ENCODE assay signal across 15 cellular contexts in the genomic region with DNA sequence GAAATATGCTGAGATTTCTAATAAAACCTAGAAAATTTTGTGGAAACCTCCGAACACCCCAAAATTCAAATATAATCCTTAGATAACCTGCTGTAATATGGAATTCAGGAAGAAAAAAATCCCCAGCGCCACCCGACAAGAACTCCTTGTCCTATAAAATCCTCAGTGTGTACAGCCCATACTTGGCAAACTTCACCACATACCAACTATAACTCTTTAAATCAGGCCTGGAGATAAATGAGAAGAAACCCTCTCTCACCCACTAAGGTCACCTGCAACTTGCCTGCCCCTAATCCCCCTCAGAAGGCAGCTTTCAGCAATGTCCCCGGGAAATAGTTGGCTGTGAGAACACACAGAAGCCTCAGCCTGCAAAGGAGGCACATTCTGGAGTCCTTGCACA.
DNase-seq lines count a peak whose midpoint lies in the region; ATAC-seq and TF ChIP-seq lines count a peak whose summit lies in the region.
"Had no signal": no experiment of that assay in that cellular context is flagged by ENCODE, and none has a peak within 500 bp of the region (broad histone marks: within the 10 kb centered on the region; RNA-seq: fewer than 3 reads in every experiment).

No MANE protein-coding gene starts in this region.

- 93% methylated on average over 4 of the region's 4 CpGs for WGBS in SK-N-SH (ENCODE audit: low lambda C conversion rate)

- no peaks in the 10 kb centered on the region for H3K79me2 ChIP-seq in SK-N-SH (ENCODE audit: insufficient read depth)

- H3K9me3 ChIP-seq in SK-N-SH (no peaks in the 10 kb centered on the region), gastrocnemius medialis (no peaks in the 10 kb centered on the region)

- H2AFZ ChIP-seq in SK-N-SH (ENCODE audit: low read depth): no peak overlapping the region

- peaks cover 33% of the 10 kb centered on the region for H3F3A ChIP-seq in SK-N-SH (replicated peaks; ENCODE audit: insufficient read depth)

- H3K4me3 ChIP-seq in SK-N-SH (ENCODE audit: low read depth in 2 of 2, low read length in 1 of 2): no peak overlapping the region
- no peak overlapping the region for H3K4me3 ChIP-seq in gastrocnemius medialis

- TF ChIP-seq EP300 in SK-N-SH (IDR thresholded peaks at IDR 0.05; ENCODE audit: borderline replicate concordance in 1 of 2, low read depth in 1 of 2, low read length in 1 of 2): no peak

- intact Hi-C loops in gastrocnemius medialis (cut with DNase I; ENCODE audit: low total_unique reads): no loop called here

- ATAC-seq in foreskin keratinocyte: no peak
- ATAC-seq in gastrocnemius medialis: peak; percentile 3 to 6
- ATAC-seq: effector memory CD8-positive, alpha-beta T cell; natural killer cell treated with Interleukin-12 subunit alpha and Interleukin-12 subunit beta and Interleukin-15 and Interleukin-18, amount 100 ng/mL, for 72 hours had no signal

- no peaks in the 10 kb centered on the region for H4K20me1 ChIP-seq in SK-N-SH (ENCODE audit: insufficient read depth)

- no peak for TF ChIP-seq CTCF in C4-2B (conservative IDR thresholded peaks at IDR 0.05)
- no peak for TF ChIP-seq CTCF in SK-N-SH (IDR thresholded peaks at IDR 0.05)
- TF ChIP-seq CTCF in foreskin keratinocyte (conservative IDR thresholded peaks at IDR 0.05): no peak
- TF ChIP-seq CTCF in gastrocnemius medialis (IDR thresholded peaks at IDR 0.05 in 4 of 5, conservative IDR thresholded peaks at IDR 0.05 in 1 of 5): no peak

- peaks cover 8 to 48% of the 10 kb centered on the region in 2 experiments for H3K4me1 ChIP-seq in SK-N-SH (ENCODE audit: control insufficient read depth in 1 of 2, insufficient read depth in 2 of 2, low read depth in 1 of 2, low read length in 1 of 2)
- H3K4me1 ChIP-seq in foreskin keratinocyte: peaks cover 39% of the 10 kb centered on the region
- peaks cover 69 to 70% of the 10 kb centered on the region in 2 donors for H3K4me1 ChIP-seq in gastrocnemius medialis

- CTCF ChIA-PET in SK-N-SH (lab: Yijun Ruan, JAX): interaction anchor here (1.4 to 2.0 kb wide), 3 partner anchors 14 to 231 kb away, joined by 5 to 8 read pairs (median 6); no protein-coding TSS in a partner anchor

- H3K9ac ChIP-seq in SK-N-SH: peak overlapping the region; percentile 51

- no peaks in the 10 kb centered on the region for H3K36me3 ChIP-seq in SK-N-SH (replicated peaks in 1 of 2; ENCODE audit: control insufficient read depth in 1 of 2, insufficient read depth in 2 of 2, low read length in 1 of 2)
- no peaks in the 10 kb centered on the region for H3K36me3 ChIP-seq in gastrocnemius medialis

- TF ChIP-seq POLR2A in gastrocnemius medialis (IDR thresholded peaks at IDR 0.05): no peak

- in situ Hi-C loops in gastrocnemius medialis (cut with MboI; ENCODE audit: low sequenced_read_pairs in 4 of 4) (no loop called here), KBM-7 (cut with MboI; ENCODE audit: low pct_unique_long_range_greater_than_20kb, low sequenced_read_pairs) (loop anchor here (25.0 kb wide), 1 partner anchor 140 kb away; no protein-coding TSS in a partner anchor)

- H3K4me2 ChIP-seq in SK-N-SH: peak overlapping the region; percentile 32; the same call in 1 of the 2 replicates

- H3K27me3 ChIP-seq in SK-N-SH (ENCODE audit: insufficient read depth): no peaks in the 10 kb centered on the region
- no peaks in the 10 kb centered on the region for H3K27me3 ChIP-seq in foreskin keratinocyte
- H3K27me3 ChIP-seq in gastrocnemius medialis: no peaks in the 10 kb centered on the region

- POLR2A ChIA-PET in SK-N-SH (lab: Yijun Ruan, JAX): no interaction called here

- TF ChIP-seq RAD21 in SK-N-SH (IDR thresholded peaks at IDR 0.05; ENCODE audit: low read length): no peak

- no peaks in the 10 kb centered on the region for H3K9me2 ChIP-seq in SK-N-SH

- DNase-seq in SK-N-SH (no peak), foreskin keratinocyte (no peak), gastrocnemius medialis (no peak), NCI-H2171 (lab: John Stamatoyannopoulos, UW) (no peak), ecto neural progenitor cell (ENCODE audit: low spot score) (no peak), NAMALWA (ENCODE audit: low spot score) (no peak), KBM-7 (no peak)
- DNase-seq: activated effector memory CD4-positive, alpha-beta T cell treated with anti-CD3 and anti-CD28 coated beads, Interleukin-2, amount 50 U/mL, for 16 hours; DMS79 treated with DMSO at 0.1 percent for 48 hours; effector memory CD8-positive, alpha-beta T cell; glutamatergic neuron; small intestine; substantia nigra had no signal

- H3K27ac ChIP-seq in C4-2B (peak overlapping the region; percentile 49; the same call in 1 of the 2 replicates), SK-N-SH (ENCODE audit: low read depth in 2 of 2, low read length in 1 of 2) (peak overlapping the region; percentile 53 to 92; a peak in 3 of 4 replicates), foreskin keratinocyte (peak overlapping the region; percentile 96), gastrocnemius medialis (peak overlapping the region; percentile 90 to 96 (median 93))

TF ChIP-seq in SK-N-SH, 30 proteins besides CTCF, POLR2A, EP300 and RAD21:
- TF ChIP-seq TEAD4 (IDR thresholded peaks at IDR 0.05; ENCODE audit: borderline replicate concordance, insufficient read depth) (no peak), TAF1 (IDR thresholded peaks at IDR 0.05; ENCODE audit: borderline replicate concordance, low read depth, low read length) (no peak), MEF2A (IDR thresholded peaks at IDR 0.05; ENCODE audit: borderline replicate concordance, low read depth) (no peak), JUND (IDR thresholded peaks at IDR 0.05) (no peak), NRF1 (IDR thresholded peaks at IDR 0.05; ENCODE audit: low read depth, low read length) (no peak), GABPA (IDR thresholded peaks at IDR 0.05; ENCODE audit: low read depth) (no peak), MXI1 (IDR thresholded peaks at IDR 0.05; ENCODE audit: low read depth, low read length) (no peak), RFX5 (IDR thresholded peaks at IDR 0.05; ENCODE audit: low read length) (no peak), EZH2phosphoT487 (IDR thresholded peaks at IDR 0.05; ENCODE audit: borderline replicate concordance, low read depth) (no peak), RCOR1 (IDR thresholded peaks at IDR 0.05; ENCODE audit: low read length) (no peak)
- TF ChIP-seq, protein P1, sequence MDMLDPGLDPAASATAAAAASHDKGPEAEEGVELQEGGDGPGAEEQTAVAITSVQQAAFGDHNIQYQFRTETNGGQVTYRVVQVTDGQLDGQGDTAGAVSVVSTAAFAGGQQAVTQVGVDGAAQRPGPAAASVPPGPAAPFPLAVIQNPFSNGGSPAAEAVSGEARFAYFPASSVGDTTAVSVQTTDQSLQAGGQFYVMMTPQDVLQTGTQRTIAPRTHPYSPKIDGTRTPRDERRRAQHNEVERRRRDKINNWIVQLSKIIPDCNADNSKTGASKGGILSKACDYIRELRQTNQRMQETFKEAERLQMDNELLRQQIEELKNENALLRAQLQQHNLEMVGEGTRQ (IDR thresholded peaks at IDR 0.05; ENCODE audit: borderline replicate concordance, low read depth, low read length): no peak
- TF ChIP-seq, protein P2, sequence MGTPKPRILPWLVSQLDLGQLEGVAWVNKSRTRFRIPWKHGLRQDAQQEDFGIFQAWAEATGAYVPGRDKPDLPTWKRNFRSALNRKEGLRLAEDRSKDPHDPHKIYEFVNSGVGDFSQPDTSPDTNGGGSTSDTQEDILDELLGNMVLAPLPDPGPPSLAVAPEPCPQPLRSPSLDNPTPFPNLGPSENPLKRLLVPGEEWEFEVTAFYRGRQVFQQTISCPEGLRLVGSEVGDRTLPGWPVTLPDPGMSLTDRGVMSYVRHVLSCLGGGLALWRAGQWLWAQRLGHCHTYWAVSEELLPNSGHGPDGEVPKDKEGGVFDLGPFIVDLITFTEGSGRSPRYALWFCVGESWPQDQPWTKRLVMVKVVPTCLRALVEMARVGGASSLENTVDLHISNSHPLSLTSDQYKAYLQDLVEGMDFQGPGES (IDR thresholded peaks at IDR 0.05; ENCODE audit: low read depth, low read length): no peak
- TF ChIP-seq, protein P3, sequence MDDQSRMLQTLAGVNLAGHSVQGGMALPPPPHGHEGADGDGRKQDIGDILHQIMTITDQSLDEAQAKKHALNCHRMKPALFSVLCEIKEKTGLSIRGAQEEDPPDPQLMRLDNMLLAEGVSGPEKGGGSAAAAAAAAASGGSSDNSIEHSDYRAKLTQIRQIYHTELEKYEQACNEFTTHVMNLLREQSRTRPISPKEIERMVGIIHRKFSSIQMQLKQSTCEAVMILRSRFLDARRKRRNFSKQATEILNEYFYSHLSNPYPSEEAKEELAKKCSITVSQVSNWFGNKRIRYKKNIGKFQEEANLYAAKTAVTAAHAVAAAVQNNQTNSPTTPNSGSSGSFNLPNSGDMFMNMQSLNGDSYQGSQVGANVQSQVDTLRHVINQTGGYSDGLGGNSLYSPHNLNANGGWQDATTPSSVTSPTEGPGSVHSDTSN (IDR thresholded peaks at IDR 0.05): no peak
